Comparison of ENCODE assay signal across 14 cellular contexts in genomic region chr17:19673515-19674118, GRCh38. TPM values are rescaled to one million over a fixed set of nuclear protein-coding genes. Genes with fewer than 3 reads are reported as not detected.
"Had no signal": no experiment of that assay in that cellular context is flagged by ENCODE, and none has a peak within 500 bp of the region (broad histone marks: within the 10 kb centered on the region; RNA-seq: fewer than 3 reads in every experiment).

No MANE protein-coding gene starts in this region.

RNA-seq across cellular contexts. Expression of gene SLC47A2, which starts 42.8 kb away (rescaled TPM):
- total RNA-seq: activated CD4-positive, alpha-beta T cell treated with anti-CD3 and anti-CD28 coated beads for 36 hours; activated CD4-positive, alpha-beta T cell treated with anti-CD3 and anti-CD28 coated beads, Interleukin-2, amount 10 ng/mL, durations not matched to agents 7 days and 5 days; activated CD8-positive, alpha-beta T cell treated with anti-CD3 and anti-CD28 coated beads, Interleukin-2, amount 10 ng/mL, durations not matched to agents 7 days and 5 days; activated naive CD4-positive, alpha-beta T cell treated with anti-CD3 and anti-CD28 coated beads for 36 hours; activated naive CD4-positive, alpha-beta T cell treated with anti-CD3 and anti-CD28 coated beads, Interleukin-2, amount 50 U/mL, for 72 hours; activated T-cell treated with anti-CD3 and anti-CD28 coated beads, Interleukin-2, amount 50 U/mL, for 4 hours; activated T-helper 1 cell treated with anti-CD3 and anti-CD28 coated beads, Interleukin-12 subunit alpha, Interleukin-12 subunit beta, Interleukin-2, Interleukin-4 antibody, amounts not matched to agents 30 ng/mL and 10 ng/mL and 1 ng/mL, durations not matched to agents 14 hours and 24 hours and 36 hours; LHCN-M2; PC-3; Right ventricle myocardium inferior; SK-MEL-5; T-cell; T-helper 17 cell; WTC11 had no signal
